ENCODE assay signal across 19 cellular contexts in genomic region chr12:41361791-41362190, GRCh38.
A peak's percentile ranks its signal among the peaks of the same experiment; 100 is the strongest.
DNase-seq lines count a peak whose midpoint lies in the region; ATAC-seq, FAIRE-seq and TF ChIP-seq lines count a peak whose summit lies in the region.
"Had no signal": no experiment of that assay in that cellular context is flagged by ENCODE, and none has a peak within 500 bp of the region (broad histone marks: within the 10 kb centered on the region; RNA-seq: fewer than 3 reads in every experiment).

No MANE protein-coding gene starts in this region.

- intact Hi-C loops in pancreas (cut with DNase I), result no loop called here

- FAIRE-seq in pancreas (lab: Jason Lieb, UNC), result no peak
- FAIRE-seq: GM12891, GM19239 had no signal

- no peak overlapping the region for H3K27ac Mint-ChIP-seq in type B pancreatic cell

- H3K4me1 ChIP-seq in pancreas, result no peaks in the 10 kb centered on the region

- ATAC-seq in SK-N-SH treated with all-trans-retinoic acid at 6 μM for 48 hours, result no peak
- no peak for ATAC-seq in pancreas
- ATAC-seq in GM21737 (IDR thresholded peaks at IDR 0.05; ENCODE audit: unreplicated experiment), result no peak
- ATAC-seq: HCT116 had no signal

- TF ChIP-seq CTCF in type B pancreatic cell (conservative IDR thresholded peaks at IDR 0.05) (no peak), pancreas (IDR thresholded peaks at IDR 0.05) (no peak), GM10248 (IDR thresholded peaks at IDR 0.05; ENCODE audit: control extremely low read depth, extremely low read depth, low read depth, missing control alignments) (no peak)

- H3K36me3 Mint-ChIP-seq in type B pancreatic cell, result peaks cover 4% of the 10 kb centered on the region

- H3K4me1 Mint-ChIP-seq in type B pancreatic cell (ENCODE audit: unreplicated experiment), result peaks cover 18% of the 10 kb centered on the region

- no peaks in the 10 kb centered on the region for H3K36me3 ChIP-seq in pancreas

- H3K9me3 ChIP-seq in pancreas, result no peaks in the 10 kb centered on the region

- H3K4me3 ChIP-seq in pancreas, result no peak overlapping the region
- H3K4me3 ChIP-seq: GM23248, PC-9 had no signal

- DNase-seq in NCI-H1092 treated with DMSO at 0.1 percent for 48 hours (lab: John Stamatoyannopoulos, UW), result peak; percentile 53
- no peak for DNase-seq in NCI-H1092 (lab: John Stamatoyannopoulos, UW)
- DNase-seq in NCI-H2171 (lab: John Stamatoyannopoulos, UW), result peak; percentile 15
- DNase-seq in type B pancreatic cell (ENCODE audit: extremely low spot score, unreplicated experiment), result no peak
- DNase-seq in pancreas, result no peak
- no peak for DNase-seq in GM10248 (ENCODE audit: extremely low spot score)
- DNase-seq: C1 segment of cervical spinal cord, DMS53, GM23248, NCI-H1436 treated with DMSO at 0.1 percent for 48 hours, NCI-H2107, NCI-H526, PC-9 had no signal

- H3K27me3 Mint-ChIP-seq in type B pancreatic cell, result peaks cover 39% of the 10 kb centered on the region

- H3K27me3 ChIP-seq in pancreas, result no peaks in the 10 kb centered on the region

- WGBS in pancreas, 2 donors, result 67 to 79% methylated on average over 9 of the region's 9 CpGs

- CTCF ChIA-PET in GM10248 (lab: Yijun Ruan, JAX), result interaction anchor here (1.0 to 1.1 kb wide), 2 partner anchors 11 to 26 kb away, joined by 3 to 4 read pairs; no protein-coding TSS in a partner anchor

- H3K27ac ChIP-seq in pancreas, result no peak overlapping the region
- H3K27ac ChIP-seq: 22Rv1, GM23248, PC-9 had no signal

- H3K9me3 Mint-ChIP-seq in type B pancreatic cell, result peaks cover 6% of the 10 kb centered on the region

- H3K4me3 Mint-ChIP-seq in type B pancreatic cell, result peak overlapping the region; percentile 31

- POLR2A ChIA-PET in GM10248 (lab: Yijun Ruan, JAX), result no interaction called here

TF ChIP-seq in SK-N-SH treated with all-trans-retinoic acid at 6 μM for 48 hours, 23 proteins besides CTCF, POLR2A, EP300 and RAD21:
- TF ChIP-seq, protein P1, sequence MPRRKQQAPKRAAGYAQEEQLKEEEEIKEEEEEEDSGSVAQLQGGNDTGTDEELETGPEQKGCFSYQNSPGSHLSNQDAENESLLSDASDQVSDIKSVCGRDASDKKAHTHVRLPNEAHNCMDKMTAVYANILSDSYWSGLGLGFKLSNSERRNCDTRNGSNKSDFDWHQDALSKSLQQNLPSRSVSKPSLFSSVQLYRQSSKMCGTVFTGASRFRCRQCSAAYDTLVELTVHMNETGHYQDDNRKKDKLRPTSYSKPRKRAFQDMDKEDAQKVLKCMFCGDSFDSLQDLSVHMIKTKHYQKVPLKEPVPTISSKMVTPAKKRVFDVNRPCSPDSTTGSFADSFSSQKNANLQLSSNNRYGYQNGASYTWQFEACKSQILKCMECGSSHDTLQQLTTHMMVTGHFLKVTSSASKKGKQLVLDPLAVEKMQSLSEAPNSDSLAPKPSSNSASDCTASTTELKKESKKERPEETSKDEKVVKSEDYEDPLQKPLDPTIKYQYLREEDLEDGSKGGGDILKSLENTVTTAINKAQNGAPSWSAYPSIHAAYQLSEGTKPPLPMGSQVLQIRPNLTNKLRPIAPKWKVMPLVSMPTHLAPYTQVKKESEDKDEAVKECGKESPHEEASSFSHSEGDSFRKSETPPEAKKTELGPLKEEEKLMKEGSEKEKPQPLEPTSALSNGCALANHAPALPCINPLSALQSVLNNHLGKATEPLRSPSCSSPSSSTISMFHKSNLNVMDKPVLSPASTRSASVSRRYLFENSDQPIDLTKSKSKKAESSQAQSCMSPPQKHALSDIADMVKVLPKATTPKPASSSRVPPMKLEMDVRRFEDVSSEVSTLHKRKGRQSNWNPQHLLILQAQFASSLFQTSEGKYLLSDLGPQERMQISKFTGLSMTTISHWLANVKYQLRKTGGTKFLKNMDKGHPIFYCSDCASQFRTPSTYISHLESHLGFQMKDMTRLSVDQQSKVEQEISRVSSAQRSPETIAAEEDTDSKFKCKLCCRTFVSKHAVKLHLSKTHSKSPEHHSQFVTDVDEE (CRISPR knock-in tag; IDR thresholded peaks at IDR 0.05), result peak; percentile 69; the same call in 1 of the 2 replicates
- TF ChIP-seq GLIS3 (CRISPR knock-in tag; IDR thresholded peaks at IDR 0.05) (no peak), ZFP30 (CRISPR knock-in tag; IDR thresholded peaks at IDR 0.05) (no peak), CSRNP3 (CRISPR knock-in tag; IDR thresholded peaks at IDR 0.05) (no peak), BACH2 (CRISPR knock-in tag; IDR thresholded peaks at IDR 0.05; ENCODE audit: borderline replicate concordance) (no peak), TCF4 (CRISPR knock-in tag; IDR thresholded peaks at IDR 0.05; ENCODE audit: borderline replicate concordance) (peak; percentile 85), CSDC2 (CRISPR knock-in tag; IDR thresholded peaks at IDR 0.05) (no peak), ARNTL (CRISPR knock-in tag; IDR thresholded peaks at IDR 0.05; ENCODE audit: borderline replicate concordance, low read depth) (no peak), PPARA (CRISPR knock-in tag; IDR thresholded peaks at IDR 0.05; ENCODE audit: borderline replicate concordance) (no peak), ZFP3 (CRISPR knock-in tag; IDR thresholded peaks at IDR 0.05) (no peak), ZC3H10 (CRISPR knock-in tag; IDR thresholded peaks at IDR 0.05) (no peak)
- TF ChIP-seq, protein P2, sequence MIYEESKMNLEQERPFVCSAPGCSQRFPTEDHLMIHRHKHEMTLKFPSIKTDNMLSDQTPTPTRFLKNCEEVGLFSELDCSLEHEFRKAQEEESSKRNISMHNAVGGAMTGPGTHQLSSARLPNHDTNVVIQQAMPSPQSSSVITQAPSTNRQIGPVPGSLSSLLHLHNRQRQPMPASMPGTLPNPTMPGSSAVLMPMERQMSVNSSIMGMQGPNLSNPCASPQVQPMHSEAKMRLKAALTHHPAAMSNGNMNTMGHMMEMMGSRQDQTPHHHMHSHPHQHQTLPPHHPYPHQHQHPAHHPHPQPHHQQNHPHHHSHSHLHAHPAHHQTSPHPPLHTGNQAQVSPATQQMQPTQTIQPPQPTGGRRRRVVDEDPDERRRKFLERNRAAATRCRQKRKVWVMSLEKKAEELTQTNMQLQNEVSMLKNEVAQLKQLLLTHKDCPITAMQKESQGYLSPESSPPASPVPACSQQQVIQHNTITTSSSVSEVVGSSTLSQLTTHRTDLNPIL (CRISPR knock-in tag; IDR thresholded peaks at IDR 0.05; ENCODE audit: low read depth), result no peak
- TF ChIP-seq, protein P3, sequence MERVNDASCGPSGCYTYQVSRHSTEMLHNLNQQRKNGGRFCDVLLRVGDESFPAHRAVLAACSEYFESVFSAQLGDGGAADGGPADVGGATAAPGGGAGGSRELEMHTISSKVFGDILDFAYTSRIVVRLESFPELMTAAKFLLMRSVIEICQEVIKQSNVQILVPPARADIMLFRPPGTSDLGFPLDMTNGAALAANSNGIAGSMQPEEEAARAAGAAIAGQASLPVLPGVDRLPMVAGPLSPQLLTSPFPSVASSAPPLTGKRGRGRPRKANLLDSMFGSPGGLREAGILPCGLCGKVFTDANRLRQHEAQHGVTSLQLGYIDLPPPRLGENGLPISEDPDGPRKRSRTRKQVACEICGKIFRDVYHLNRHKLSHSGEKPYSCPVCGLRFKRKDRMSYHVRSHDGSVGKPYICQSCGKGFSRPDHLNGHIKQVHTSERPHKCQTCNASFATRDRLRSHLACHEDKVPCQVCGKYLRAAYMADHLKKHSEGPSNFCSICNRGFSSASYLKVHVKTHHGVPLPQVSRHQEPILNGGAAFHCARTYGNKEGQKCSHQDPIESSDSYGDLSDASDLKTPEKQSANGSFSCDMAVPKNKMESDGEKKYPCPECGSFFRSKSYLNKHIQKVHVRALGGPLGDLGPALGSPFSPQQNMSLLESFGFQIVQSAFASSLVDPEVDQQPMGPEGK (CRISPR knock-in tag; IDR thresholded peaks at IDR 0.05; ENCODE audit: borderline replicate concordance), result no peak

Comparison
In these comparisons a context has a peak if more than half of its experiments do, and no peak if none do; other contexts are left out.
1. DNase-seq: peak in NCI-H1092 treated with DMSO at 0.1 percent for 48 hours (single experiment) and NCI-H2171 (single experiment); none in NCI-H1092 (single experiment), type B pancreatic cell (single experiment), pancreas (0 of 6) and GM10248 (single experiment).